ENCODE assay signal across 11 cellular contexts in the genomic region with DNA sequence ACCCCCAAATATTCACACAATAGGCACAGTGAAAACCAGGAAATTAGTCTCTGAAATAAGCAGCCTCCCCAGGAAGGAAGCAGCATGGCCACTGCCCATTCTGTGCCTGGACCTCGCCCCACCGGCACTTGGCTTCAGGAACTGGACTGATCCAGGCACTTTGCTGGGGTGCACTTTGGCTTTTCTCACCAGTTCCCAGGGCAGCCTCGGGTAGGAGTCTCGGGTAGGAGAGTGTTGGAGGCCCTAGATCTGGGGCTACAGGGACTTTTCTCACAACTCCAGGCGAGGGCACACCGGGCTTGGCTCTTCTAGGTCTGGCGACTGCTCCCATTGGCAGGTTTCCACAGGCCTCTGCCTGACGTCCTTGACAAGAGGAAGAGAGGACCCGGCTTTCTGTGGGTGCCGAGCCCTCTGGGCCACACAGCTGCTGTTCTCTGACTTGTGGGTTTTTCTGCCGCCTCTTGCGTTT. TPM values are rescaled to one million over a fixed set of nuclear protein-coding genes. Genes with fewer than 3 reads are reported as not detected.
A peak's percentile ranks its signal among the peaks of the same experiment; 100 is the strongest.
DNase-seq lines count a peak whose midpoint lies in the region; ATAC-seq, FAIRE-seq and TF ChIP-seq lines count a peak whose summit lies in the region.
"Had no signal": no experiment of that assay in that cellular context is flagged by ENCODE, and none has a peak within 500 bp of the region (broad histone marks: within the 10 kb centered on the region; RNA-seq: fewer than 3 reads in every experiment).

No MANE protein-coding gene starts in this region.

- H3K4me1 Mint-ChIP-seq in stimulated activated naive B cell treated with anti-CD40 and anti-IgM and Interleukin-4, amounts not matched to agents 10 μg/mL and 1 μg/mL and 100 μg/mL, for 72 hours: peaks cover 66 to 84% of the 10 kb centered on the region in 2 donors
- H3K4me1 Mint-ChIP-seq in HFFc6 (ENCODE audit: low read depth): no peaks in the 10 kb centered on the region

- peaks cover 0 to 3% of the 10 kb centered on the region in 2 donors for H3K9me3 Mint-ChIP-seq in stimulated activated naive B cell treated with anti-CD40 and anti-IgM and Interleukin-4, amounts not matched to agents 10 μg/mL and 1 μg/mL and 100 μg/mL, for 72 hours
- no peaks in the 10 kb centered on the region for H3K9me3 Mint-ChIP-seq in HFFc6

- no peak for TF ChIP-seq POLR2A in GM12891 (IDR thresholded peaks at IDR 0.05; ENCODE audit: low read depth, low read length)

- peaks cover 75% of the 10 kb centered on the region for H3K4me1 ChIP-seq in lower lobe of right lung

- no peaks in the 10 kb centered on the region for H3K27me3 ChIP-seq in lower lobe of right lung (ENCODE audit: low read depth)

- ATAC-seq in lower lobe of right lung (peak; percentile 52 to 55), GM21717 (IDR thresholded peaks at IDR 0.05; ENCODE audit: unreplicated experiment) (no peak), HG03139 (IDR thresholded peaks at IDR 0.05; ENCODE audit: unreplicated experiment) (no peak)
- peak; percentile 58 to 75 for ATAC-seq in stimulated activated naive B cell treated with anti-CD40 and anti-IgM and Interleukin-4, amounts not matched to agents 10 μg/mL and 1 μg/mL and 100 μg/mL, for 72 hours (replicated peaks)

- peak overlapping the region; percentile 90 for H3K27ac Mint-ChIP-seq in stimulated activated naive B cell treated with anti-CD40 and anti-IgM and Interleukin-4, amounts not matched to agents 10 μg/mL and 1 μg/mL and 100 μg/mL, for 72 hours
- no peak overlapping the region for H3K27ac Mint-ChIP-seq in HFFc6

- H3K27ac ChIP-seq in coronary artery (peak overlapping the region; percentile 10 to 78), lower lobe of right lung (peak overlapping the region; percentile 78)

- no peaks in the 10 kb centered on the region for H3K9me3 ChIP-seq in lower lobe of right lung

- no peaks in the 10 kb centered on the region for H3K27me3 Mint-ChIP-seq in stimulated activated naive B cell treated with anti-CD40 and anti-IgM and Interleukin-4, amounts not matched to agents 10 μg/mL and 1 μg/mL and 100 μg/mL, for 72 hours
- H3K27me3 Mint-ChIP-seq in HFFc6 (ENCODE audit: insufficient read depth): peaks cover 14% of the 10 kb centered on the region

- TF ChIP-seq CTCF in coronary artery (IDR thresholded peaks at IDR 0.05) (no peak), lower lobe of right lung (IDR thresholded peaks at IDR 0.05) (no peak), HFFc6 (IDR thresholded peaks at IDR 0.05) (no peak)

- no peak for FAIRE-seq in GM12891 (lab: Jason Lieb, UNC)
- FAIRE-seq: endometrium had no signal

- no peaks in the 10 kb centered on the region for H3K36me3 ChIP-seq in lower lobe of right lung

- peaks cover 15 to 56% of the 10 kb centered on the region in 2 donors for H3K36me3 Mint-ChIP-seq in stimulated activated naive B cell treated with anti-CD40 and anti-IgM and Interleukin-4, amounts not matched to agents 10 μg/mL and 1 μg/mL and 100 μg/mL, for 72 hours
- H3K36me3 Mint-ChIP-seq in HFFc6 (ENCODE audit: low read depth): no peaks in the 10 kb centered on the region

- H3K4me3 Mint-ChIP-seq in stimulated activated naive B cell treated with anti-CD40 and anti-IgM and Interleukin-4, amounts not matched to agents 10 μg/mL and 1 μg/mL and 100 μg/mL, for 72 hours: peak overlapping the region; percentile 66 to 76
- no peak overlapping the region for H3K4me3 Mint-ChIP-seq in HFFc6

- H3K4me3 ChIP-seq in coronary artery (peak overlapping the region; percentile 50), lower lobe of right lung (peak overlapping the region; percentile 42)

- DNase-seq in LHCN-M2 (ENCODE audit: low read depth): peak; percentile 49
- DNase-seq in coronary artery (ENCODE audit: low spot score): no peak
- no peak for DNase-seq in lower lobe of right lung
- DNase-seq in stimulated activated naive B cell treated with anti-CD40 and anti-IgM and Interleukin-4, amounts not matched to agents 10 μg/mL and 1 μg/mL and 100 μg/mL, for 72 hours: no peak
- DNase-seq in HFFc6: no peak
- DNase-seq in GM12891 (ENCODE audit: insufficient read length, low spot score): no peak
- DNase-seq: NCI-H146, NCI-H69 had no signal

- intact Hi-C loops in lower lobe of right lung (cut with DNase I): no loop called here

TF ChIP-seq in GM12891, 5 proteins besides CTCF, POLR2A, EP300 and RAD21:
- TF ChIP-seq SPI1 (IDR thresholded peaks at IDR 0.05; ENCODE audit: low read depth, low read length) (no peak), PAX5 (IDR thresholded peaks at IDR 0.05; ENCODE audit: insufficient read depth, low read length, severe bottlenecking) (no peak)

RNA-seq across cellular contexts. Expression of a gene that starts 18.7 kb away (rescaled TPM):
- 25.4 and 29.6 TPM in 2 replicates for total RNA-seq in LHCN-M2 (2014; rRNA removed)
- polyA plus RNA-seq in LHCN-M2 (2012): 63.3 TPM
- total RNA-seq in lower lobe of right lung: 48.2 TPM
- total RNA-seq in HFFc6 (2021; fragmentation: NEBNext Ultra II Directional; extraction: Animal tissue kit (Norgen Biotek cat#: 25700)): 1 to 10 TPM; 1.7 to 3.2 (median 2.2) TPM
- polyA plus RNA-seq in GM12891 (2012; ENCODE audit: low read depth, missing spikeins): 0.60 TPM

Comparison
In these comparisons a context has a peak if more than half of its experiments do, and no peak if none do; other contexts are left out.
1. ATAC-seq: peak in lower lobe of right lung (2 of 2) and stimulated activated naive B cell treated with anti-CD40 and anti-IgM and Interleukin-4, amounts not matched to agents 10 μg/mL and 1 μg/mL and 100 μg/mL, for 72 hours (2 of 2); none in GM21717 (single experiment) and HG03139 (single experiment).